9 cellular contexts compared by ENCODE assay signal in the genomic region with DNA sequence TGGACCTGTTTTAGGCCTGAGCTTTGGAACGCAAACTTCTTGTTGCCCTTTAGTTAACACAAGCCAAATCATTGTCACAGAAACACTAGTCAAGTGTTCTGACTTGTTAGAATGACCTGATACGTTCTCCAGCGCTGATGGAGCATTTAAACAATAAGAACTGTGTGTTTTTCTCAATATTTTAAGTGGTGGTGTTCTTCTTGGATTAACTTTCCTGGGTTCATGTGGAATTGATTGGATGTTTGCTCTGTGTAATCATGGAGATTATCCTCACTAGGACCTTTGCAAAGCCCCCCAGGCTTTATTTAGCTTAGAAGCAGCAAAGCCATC. TPM values are rescaled to one million over a fixed set of nuclear protein-coding genes. Genes with fewer than 3 reads are reported as not detected.
DNase-seq lines count a peak whose midpoint lies in the region; ATAC-seq lines count a peak whose summit lies in the region.
"Had no signal": no experiment of that assay in that cellular context is flagged by ENCODE, and none has a peak within 500 bp of the region (broad histone marks: within the 10 kb centered on the region; RNA-seq: fewer than 3 reads in every experiment).

No MANE protein-coding gene starts in this region.

- peak overlapping the region; percentile 98 for H3K4me3 Mint-ChIP-seq in T-helper 2 cell treated with Interferon-gamma antibody and Interleukin-4, amounts not matched to agents 5 μg/mL and 100 μg/mL, for 36 hours
- H3K4me3 Mint-ChIP-seq in activated naive CD8-positive, alpha-beta T cell treated with anti-CD3 and anti-CD28 coated beads for 36 hours: peak overlapping the region; percentile 96

- no peak for DNase-seq in T-helper 2 cell treated with Interferon-gamma antibody and Interleukin-4, amounts not matched to agents 5 μg/mL and 100 μg/mL, for 36 hours (ENCODE audit: low spot score)
- DNase-seq in T-helper 2 cell: no peak
- no peak for DNase-seq in activated naive CD8-positive, alpha-beta T cell treated with anti-CD3 and anti-CD28 coated beads for 36 hours
- DNase-seq in DMS153 treated with DMSO at 0.1 percent for 48 hours (lab: John Stamatoyannopoulos, UW; ENCODE audit: unreplicated experiment): no peak
- DNase-seq in stimulated activated CD4-positive, alpha-beta T cell treated with anti-CD3 and anti-CD28 coated beads, Interleukin-15, amount 100 ng/mL, for 24 hours: no peak

- peak overlapping the region; percentile 73 to 85 for H3K9ac ChIP-seq in stomach smooth muscle (ENCODE audit: low read length in 2 of 2)

- no peaks in the 10 kb centered on the region for H3K36me3 ChIP-seq in stomach smooth muscle (ENCODE audit: control insufficient read depth in 2 of 2, insufficient read depth in 2 of 2, low read length in 2 of 2)
- H3K36me3 ChIP-seq: neutrophil had no signal

- no peaks in the 10 kb centered on the region for H3K9me3 Mint-ChIP-seq in T-helper 2 cell treated with Interferon-gamma antibody and Interleukin-4, amounts not matched to agents 5 μg/mL and 100 μg/mL, for 36 hours
- no peaks in the 10 kb centered on the region for H3K9me3 Mint-ChIP-seq in activated naive CD8-positive, alpha-beta T cell treated with anti-CD3 and anti-CD28 coated beads for 36 hours

- peak overlapping the region; percentile 75 for H3K27ac ChIP-seq in stomach smooth muscle (ENCODE audit: low read length)
- H3K27ac ChIP-seq: neutrophil had no signal

- ATAC-seq in GM21390 (IDR thresholded peaks at IDR 0.05; ENCODE audit: unreplicated experiment): no peak

- H3K27me3 ChIP-seq in stomach smooth muscle (ENCODE audit: control insufficient read depth in 1 of 2, insufficient read depth in 2 of 2, low read length in 2 of 2): no peaks in the 10 kb centered on the region

- peaks cover 6% of the 10 kb centered on the region for H3K36me3 Mint-ChIP-seq in T-helper 2 cell treated with Interferon-gamma antibody and Interleukin-4, amounts not matched to agents 5 μg/mL and 100 μg/mL, for 36 hours (ENCODE audit: low read depth)
- H3K36me3 Mint-ChIP-seq in activated naive CD8-positive, alpha-beta T cell treated with anti-CD3 and anti-CD28 coated beads for 36 hours: no peaks in the 10 kb centered on the region

- H3K4me3 ChIP-seq in iPS-18c (ENCODE audit: insufficient read depth, low read depth, low read length) (peak overlapping the region; percentile 91; the same call in 1 of the 2 replicates), stomach smooth muscle (ENCODE audit: low read length in 2 of 2) (peak overlapping the region; percentile 85 to 98)

- no peak overlapping the region for H3K27ac Mint-ChIP-seq in T-helper 2 cell treated with Interferon-gamma antibody and Interleukin-4, amounts not matched to agents 5 μg/mL and 100 μg/mL, for 36 hours
- no peak overlapping the region for H3K27ac Mint-ChIP-seq in activated naive CD8-positive, alpha-beta T cell treated with anti-CD3 and anti-CD28 coated beads for 36 hours

- no peaks in the 10 kb centered on the region for H3K9me3 ChIP-seq in iPS-18c (ENCODE audit: control insufficient read depth, insufficient read depth, low read length)
- H3K9me3 ChIP-seq in stomach smooth muscle (ENCODE audit: control insufficient read depth in 2 of 2, low read length in 2 of 2): no peaks in the 10 kb centered on the region
- H3K9me3 ChIP-seq: neutrophil had no signal

- peaks cover 29% of the 10 kb centered on the region for H3K4me1 Mint-ChIP-seq in T-helper 2 cell treated with Interferon-gamma antibody and Interleukin-4, amounts not matched to agents 5 μg/mL and 100 μg/mL, for 36 hours (ENCODE audit: low read depth)
- peaks cover 21% of the 10 kb centered on the region for H3K4me1 Mint-ChIP-seq in activated naive CD8-positive, alpha-beta T cell treated with anti-CD3 and anti-CD28 coated beads for 36 hours

- peaks cover 24% of the 10 kb centered on the region for H3K4me1 ChIP-seq in stomach smooth muscle (ENCODE audit: control insufficient read depth, insufficient read depth, low read length)

- H3K27me3 Mint-ChIP-seq in T-helper 2 cell treated with Interferon-gamma antibody and Interleukin-4, amounts not matched to agents 5 μg/mL and 100 μg/mL, for 36 hours (ENCODE audit: low read depth): peaks cover 53% of the 10 kb centered on the region
- H3K27me3 Mint-ChIP-seq in activated naive CD8-positive, alpha-beta T cell treated with anti-CD3 and anti-CD28 coated beads for 36 hours: peaks cover 31% of the 10 kb centered on the region

RNA-seq across cellular contexts. Expression of a gene that starts 1.6 kb away (rescaled TPM):
- total RNA-seq in activated naive CD8-positive, alpha-beta T cell treated with anti-CD3 and anti-CD28 coated beads for 36 hours: 1 to 10 TPM; 1.5 to 2.6 TPM
